Comparison of ENCODE assay signal across 17 cellular contexts in the genomic region with DNA sequence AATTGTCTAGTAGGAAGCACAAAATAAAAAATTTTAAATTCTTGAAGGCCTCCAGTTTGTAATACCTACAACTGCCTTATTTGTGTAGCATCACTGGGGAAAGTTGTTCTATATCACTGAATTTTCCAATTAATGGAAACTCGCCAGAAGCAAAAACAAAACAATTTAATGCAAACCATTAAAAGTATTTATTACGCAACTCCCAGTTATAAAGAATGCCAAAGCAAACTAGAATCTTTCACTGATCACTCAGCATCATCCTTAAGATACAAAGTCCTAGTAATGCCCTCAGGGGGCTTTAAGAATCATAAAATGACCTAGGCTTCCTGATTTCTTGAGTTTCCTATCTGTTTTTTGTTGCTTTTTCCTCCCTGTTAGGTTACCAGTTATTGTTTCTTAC. TPM values are rescaled to one million over a fixed set of nuclear protein-coding genes. Genes with fewer than 3 reads are reported as not detected.
DNase-seq lines count a peak whose midpoint lies in the region; ATAC-seq, FAIRE-seq and TF ChIP-seq lines count a peak whose summit lies in the region.
"Had no signal": no experiment of that assay in that cellular context is flagged by ENCODE, and none has a peak within 500 bp of the region (broad histone marks: within the 10 kb centered on the region; RNA-seq: fewer than 3 reads in every experiment).

No MANE protein-coding gene starts in this region.

- ATAC-seq in A549 (no peak), HG03196 (IDR thresholded peaks at IDR 0.05; ENCODE audit: unreplicated experiment) (no peak)

- no peaks in the 10 kb centered on the region for H3K79me2 ChIP-seq in PC-9 (ENCODE audit: low read depth)

- no peaks in the 10 kb centered on the region for H3K9me3 ChIP-seq in A549
- no peaks in the 10 kb centered on the region for H3K9me3 ChIP-seq in PC-9 (ENCODE audit: insufficient read depth, low read depth)

- no peak overlapping the region; the same call in 2 of the 3 replicates for H3K4me2 ChIP-seq in A549
- no peak overlapping the region for H3K4me2 ChIP-seq in PC-9

- CTCF ChIA-PET in A549 (lab: Yijun Ruan, JAX): no interaction called here
- CTCF ChIA-PET in PC-9 (lab: Charles Lee): no interaction called here

- H2AFZ ChIP-seq in PC-9: no peak overlapping the region

- no peaks in the 10 kb centered on the region for H3K4me1 Mint-ChIP-seq in neural crest cell

- BruUV-seq in PC-9 (replicated peaks; lab: Mats Ljungman, UMichigan): no TSS peak

- H3K4me3 Mint-ChIP-seq in neural crest cell: no peak overlapping the region

- TF ChIP-seq EP300 in A549 (IDR thresholded peaks at IDR 0.05) (no peak), Ishikawa (IDR thresholded peaks at IDR 0.05; ENCODE audit: borderline replicate concordance) (no peak)

- H3K27ac Mint-ChIP-seq in neural crest cell (ENCODE audit: unreplicated experiment): peak overlapping the region; percentile 6

- no peak for TF ChIP-seq POLR2A in A549 (IDR thresholded peaks at IDR 0.05; ENCODE audit: low read length)

- H3K27me3 ChIP-seq in PC-9 (ENCODE audit: insufficient read depth, low read depth): no peaks in the 10 kb centered on the region

- intact Hi-C loops in PC-9 (cut with micrococcal nuclease; ENCODE audit: unreplicated experiment): no loop called here

- WGBS in A549 (ENCODE audit: missing lambda C conversion rate): 85% methylated on average over 2 of the region's 2 CpGs

- H3K4me1 ChIP-seq in A549 (peaks cover 21% of the 10 kb centered on the region), PC-9 (replicated peaks; ENCODE audit: insufficient read depth) (no peaks in the 10 kb centered on the region)

- no peaks in the 10 kb centered on the region for H3K27me3 Mint-ChIP-seq in neural crest cell (ENCODE audit: low read depth)

- no peaks in the 10 kb centered on the region for H3F3A ChIP-seq in PC-9 (ENCODE audit: insufficient read depth, low read depth)

- no peak for FAIRE-seq in A549 (lab: Jason Lieb, UNC)
- FAIRE-seq: H54 had no signal

- no peak for DNase-seq in A549 (ENCODE audit: low read depth in 1 of 2, low spot score in 1 of 2)
- peak; percentile 8 for DNase-seq in fibroblast of gingiva (ENCODE audit: low read depth)
- no peak for DNase-seq in neural crest cell (ENCODE audit: low read depth, low spot score)
- no peak for DNase-seq in caudate nucleus (lab: John Stamatoyannopoulos, UW)
- DNase-seq in PC-9: no peak
- DNase-seq in NCI-H345 treated with DMSO at 0.1 percent for 48 hours (lab: John Stamatoyannopoulos, UW; ENCODE audit: unreplicated experiment): no peak
- DNase-seq: 8988T; C1 segment of cervical spinal cord; NCI-H187 treated with DMSO at 0.1 percent for 48 hours; NCI-H446; NCI-H69; NK-92 treated with Interleukin-12 subunit alpha and Interleukin-12 subunit beta, amount 100 ng/mL, for 24 hours; RPMI8226; SIG-M5 had no signal

- H3K36me3 ChIP-seq in PC-9 (ENCODE audit: low read depth): no peaks in the 10 kb centered on the region

- H3K27ac ChIP-seq in A549: no peak overlapping the region
- H3K27ac ChIP-seq in caudate nucleus (ENCODE audit: low read depth, low read length): no peak overlapping the region
- H3K27ac ChIP-seq in PC-9: no peak overlapping the region

- POLR2A ChIA-PET in A549 (lab: Yijun Ruan, JAX) (no interaction called here), PC-9 (lab: Charles Lee; ENCODE audit: unreplicated experiment) (no interaction called here)

- TF ChIP-seq CTCF in A549 (IDR thresholded peaks at IDR 0.05) (no peak), neural crest cell (conservative IDR thresholded peaks at IDR 0.05) (no peak), PC-9 (conservative IDR thresholded peaks at IDR 0.05) (no peak)

- TF ChIP-seq RAD21 in A549 (conservative IDR thresholded peaks at IDR 0.05 in 1 of 2, IDR thresholded peaks at IDR 0.05 in 1 of 2) (no peak), Ishikawa (IDR thresholded peaks at IDR 0.05; ENCODE audit: low read depth) (no peak)

- peaks cover 4% of the 10 kb centered on the region for H3K9me3 Mint-ChIP-seq in neural crest cell

- peaks cover 13% of the 10 kb centered on the region for H3K36me3 Mint-ChIP-seq in neural crest cell (ENCODE audit: low read depth)

- H4K20me1 ChIP-seq in PC-9 (ENCODE audit: insufficient read depth): no peaks in the 10 kb centered on the region

- no peak overlapping the region for H3K4me3 ChIP-seq in A549
- H3K4me3 ChIP-seq in PC-9: no peak overlapping the region

- no peaks in the 10 kb centered on the region for H3K9me2 ChIP-seq in PC-9 (ENCODE audit: insufficient read depth)

TF ChIP-seq in A549, 52 proteins besides CTCF, POLR2A, EP300 and RAD21:
- TF ChIP-seq, protein P1, sequence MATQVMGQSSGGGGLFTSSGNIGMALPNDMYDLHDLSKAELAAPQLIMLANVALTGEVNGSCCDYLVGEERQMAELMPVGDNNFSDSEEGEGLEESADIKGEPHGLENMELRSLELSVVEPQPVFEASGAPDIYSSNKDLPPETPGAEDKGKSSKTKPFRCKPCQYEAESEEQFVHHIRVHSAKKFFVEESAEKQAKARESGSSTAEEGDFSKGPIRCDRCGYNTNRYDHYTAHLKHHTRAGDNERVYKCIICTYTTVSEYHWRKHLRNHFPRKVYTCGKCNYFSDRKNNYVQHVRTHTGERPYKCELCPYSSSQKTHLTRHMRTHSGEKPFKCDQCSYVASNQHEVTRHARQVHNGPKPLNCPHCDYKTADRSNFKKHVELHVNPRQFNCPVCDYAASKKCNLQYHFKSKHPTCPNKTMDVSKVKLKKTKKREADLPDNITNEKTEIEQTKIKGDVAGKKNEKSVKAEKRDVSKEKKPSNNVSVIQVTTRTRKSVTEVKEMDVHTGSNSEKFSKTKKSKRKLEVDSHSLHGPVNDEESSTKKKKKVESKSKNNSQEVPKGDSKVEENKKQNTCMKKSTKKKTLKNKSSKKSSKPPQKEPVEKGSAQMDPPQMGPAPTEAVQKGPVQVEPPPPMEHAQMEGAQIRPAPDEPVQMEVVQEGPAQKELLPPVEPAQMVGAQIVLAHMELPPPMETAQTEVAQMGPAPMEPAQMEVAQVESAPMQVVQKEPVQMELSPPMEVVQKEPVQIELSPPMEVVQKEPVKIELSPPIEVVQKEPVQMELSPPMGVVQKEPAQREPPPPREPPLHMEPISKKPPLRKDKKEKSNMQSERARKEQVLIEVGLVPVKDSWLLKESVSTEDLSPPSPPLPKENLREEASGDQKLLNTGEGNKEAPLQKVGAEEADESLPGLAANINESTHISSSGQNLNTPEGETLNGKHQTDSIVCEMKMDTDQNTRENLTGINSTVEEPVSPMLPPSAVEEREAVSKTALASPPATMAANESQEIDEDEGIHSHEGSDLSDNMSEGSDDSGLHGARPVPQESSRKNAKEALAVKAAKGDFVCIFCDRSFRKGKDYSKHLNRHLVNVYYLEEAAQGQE (IDR thresholded peaks at IDR 0.05): no peak
- TF ChIP-seq CEBPB (IDR thresholded peaks at IDR 0.05): peak; percentile 47 to 53; a peak in 3 of 4 replicates

TF ChIP-seq in Ishikawa, 13 proteins besides CTCF, POLR2A, EP300 and RAD21:
- TF ChIP-seq, protein P1 (IDR thresholded peaks at IDR 0.05; ENCODE audit: low read depth): no peak
- TF ChIP-seq CEBPB (IDR thresholded peaks at IDR 0.05): 0 out of 2 replicates have a peak, but pooled peaks have one; percentile 21
- no peak for TF ChIP-seq CREB1 (IDR thresholded peaks at IDR 0.05; ENCODE audit: low read depth)

RNA-seq across cellular contexts. Expression of a gene that starts 36.2 kb away (rescaled TPM):
- polyA plus RNA-seq in A549 (2011; rRNA removed) (4.1 TPM in 2 replicates), A549 (2017; fragmentation: RNase III; extraction: RNeasy Plus Mini Kit Qiagen cat#74134 plus additional on column Dnase treatment) (3.7 to 4.8 TPM (median 4.0 TPM) in 3 replicates)
- polyA plus RNA-seq in A549 (2012; cell fraction: cytosol; rRNA removed): 0.46 and 0.53 TPM in 2 replicates
- polyA plus RNA-seq in A549 (2012; cell fraction: nucleus; rRNA removed): 1.1 and 2.8 TPM in 2 replicates
- polyA minus RNA-seq in A549 (2011; rRNA and poly(A)+ RNA removed): 2.5 and 2.7 TPM in 2 replicates
- total RNA-seq in neural crest cell (7.6 and 8.9 TPM in 2 replicates), PC-9 (2021) (6.7 and 7.9 TPM in 2 replicates)
